Comparison of ENCODE assay signal across 8 cellular contexts in the genomic region with DNA sequence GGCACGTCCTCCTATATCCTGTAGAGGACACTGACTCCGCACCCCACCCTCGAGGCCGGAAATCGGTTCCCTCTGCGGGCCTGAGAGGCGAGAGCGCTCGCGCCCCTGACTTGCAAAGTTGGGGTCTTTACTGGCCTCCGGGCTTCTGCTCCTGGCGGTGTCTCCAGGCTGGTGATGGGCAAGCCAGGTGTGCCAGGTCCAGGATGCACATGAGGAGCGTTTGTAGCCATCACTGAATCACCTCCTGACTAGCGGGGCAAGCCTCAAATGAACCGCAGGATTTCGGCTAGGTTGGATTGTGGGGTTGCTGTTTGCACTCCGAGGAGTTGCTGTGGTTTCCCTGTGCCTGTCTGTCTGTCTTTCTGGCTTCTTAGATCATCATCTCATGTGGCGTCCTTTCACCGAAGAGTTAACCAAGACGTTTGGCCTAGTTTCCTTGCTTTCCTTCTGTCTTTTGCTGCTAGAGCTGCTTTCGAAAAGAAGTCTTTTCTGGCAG. TPM values are rescaled to one million over a fixed set of nuclear protein-coding genes. Genes with fewer than 3 reads are reported as not detected.
DNase-seq lines count a peak whose midpoint lies in the region; ATAC-seq and TF ChIP-seq lines count a peak whose summit lies in the region.
"Not testable (repeated sequence)": the region's sequence is repeated elsewhere in the genome, so short reads cannot be mapped to it uniquely, and the experiment has no call there.

No MANE protein-coding gene starts in this region.

- not testable (repeated sequence) for TF ChIP-seq CTCF in H9 (conservative IDR thresholded peaks at IDR 0.05); OCI-LY3 (IDR thresholded peaks at IDR 0.05; ENCODE audit: low read depth, low read length); choroid plexus epithelial cell (conservative IDR thresholded peaks at IDR 0.05; ENCODE audit: low read depth, low read length); hepatocyte (IDR thresholded peaks at IDR 0.05; ENCODE audit: poor library complexity); natural killer cell (IDR thresholded peaks at IDR 0.05)

- intact Hi-C loops in natural killer cell (cut with micrococcal nuclease): not testable (repeated sequence)

- peak overlapping the region; percentile 84 for H3K4me2 ChIP-seq in H9 (ENCODE audit: insufficient read depth, insufficient read length, low read length)
- peak overlapping the region; percentile 81 for H3K4me2 ChIP-seq in OCI-LY3 (ENCODE audit: low read length)
- H3K4me2 ChIP-seq in hepatocyte: peak overlapping the region; percentile 95

- not testable (repeated sequence) for H3K27me3 ChIP-seq in H9 (ENCODE audit: insufficient read depth, low read length); OCI-LY3 (ENCODE audit: low read depth, low read length); hepatocyte

- not testable (repeated sequence) for H3K36me3 ChIP-seq in OCI-LY3 (replicated peaks; ENCODE audit: low read depth, low read length); hepatocyte (replicated peaks; ENCODE audit: insufficient read depth, low read depth)

- not testable (repeated sequence) for H4K5ac ChIP-seq in H9 (ENCODE audit: insufficient read length, low read depth, low read length)

- H3K36me3 Mint-ChIP-seq in H9 (ENCODE audit: insufficient read depth in 1 of 3, low read depth in 3 of 3): peaks cover 0 to 11% (median 11%) of the 10 kb centered on the region in 3 experiments; a peak in 6 of 7 replicates
- not testable (repeated sequence) for H3K36me3 Mint-ChIP-seq in natural killer cell

- H4K91ac ChIP-seq in H9 (ENCODE audit: insufficient read length, low read depth, low read length): not testable (repeated sequence)

- H3K9me3 ChIP-seq in H9 (ENCODE audit: control insufficient read depth, low read depth, low read length); OCI-LY3 (ENCODE audit: insufficient read depth, low read length); hepatocyte (ENCODE audit: low read depth): not testable (repeated sequence)

- H3K23ac ChIP-seq in H9 (ENCODE audit: insufficient read length, low read depth, low read length): not testable (repeated sequence)

- H2BK20ac ChIP-seq in H9 (ENCODE audit: low read depth, low read length, poor library complexity, severe bottlenecking): not testable (repeated sequence)

- H3K4me3 ChIP-seq in OCI-LY3 (ENCODE audit: low read length) (peak overlapping the region; percentile 95), choroid plexus epithelial cell (ENCODE audit: low read depth, low read length) (peak overlapping the region; percentile 78), hepatocyte (peak overlapping the region; percentile 52)

- H2BK120ac ChIP-seq in H9 (ENCODE audit: low read depth, low read length, poor library complexity, severe bottlenecking): not testable (repeated sequence)

- not testable (repeated sequence) for H2AFZ ChIP-seq in H9 (ENCODE audit: low read length); OCI-LY3 (ENCODE audit: low read depth, low read length)
- H2AFZ ChIP-seq in hepatocyte: peak overlapping the region; percentile 67

- not testable (repeated sequence) for H3K23me2 ChIP-seq in H9 (ENCODE audit: insufficient read length, low read depth, low read length, poor library complexity, severe bottlenecking)

- ATAC-seq in natural killer cell: peak in 2 of 3 donors; percentile 23 to 35

- not testable (repeated sequence) for H4K20me1 ChIP-seq in H9 (ENCODE audit: control insufficient read depth, insufficient read depth, insufficient read length); OCI-LY3 (ENCODE audit: insufficient read depth, low read length); hepatocyte (ENCODE audit: insufficient read depth, poor library complexity, severe bottlenecking)

- not testable (repeated sequence) for H3K14ac ChIP-seq in H9 (ENCODE audit: insufficient read depth, low read length)

- not testable (repeated sequence) for H3K56ac ChIP-seq in H9 (ENCODE audit: insufficient read length, low read depth, low read length)

- H3K9me3 Mint-ChIP-seq in H9, natural killer cell: not testable (repeated sequence)

- not testable (repeated sequence) for H3K79me1 ChIP-seq in H9 (ENCODE audit: insufficient read depth, low read depth, low read length, poor library complexity, severe bottlenecking)

- H3K9me2 ChIP-seq in hepatocyte (replicated peaks; ENCODE audit: insufficient read depth): not testable (repeated sequence)

- H3K79me2 ChIP-seq in H9 (ENCODE audit: insufficient read depth, low read length); OCI-LY3 (ENCODE audit: low read length): not testable (repeated sequence)
- H3K79me2 ChIP-seq in hepatocyte: peaks cover 40% of the 10 kb centered on the region

- H2BK15ac ChIP-seq in H9 (ENCODE audit: low read depth, low read length): not testable (repeated sequence)

- H3K4me1 Mint-ChIP-seq in H9 (peaks cover 11 to 31% of the 10 kb centered on the region in 2 experiments), natural killer cell (peaks cover 12 to 15% of the 10 kb centered on the region in 2 donors)

- not testable (repeated sequence) for H3T11ph ChIP-seq in H9 (ENCODE audit: low read length)

- no CpG with 5 or more reads among the region's 21 CpGs for WGBS in H9 (ENCODE audit: extremely low coverage, insufficient read length, low lambda C conversion rate)
- 7% methylated on average over 20 of the region's 21 CpGs for WGBS in hepatocyte (ENCODE audit: low lambda C conversion rate, missing lambda C conversion rate)

- H2BK12ac ChIP-seq in H9 (ENCODE audit: insufficient read length, low read depth, low read length): not testable (repeated sequence)

- not testable (repeated sequence) for H3K27ac ChIP-seq in H9 (ENCODE audit: insufficient read length, low read depth, low read length); OCI-LY3 (ENCODE audit: low read length)
- peak overlapping the region; percentile 0 for H3K27ac ChIP-seq in hepatocyte

- peak overlapping the region; percentile 42 for H3K9ac ChIP-seq in H9 (ENCODE audit: extremely low read depth, insufficient read length, low read length)
- H3K9ac ChIP-seq in OCI-LY3 (ENCODE audit: low read length): peak overlapping the region; percentile 63; the same call in 1 of the 2 replicates

- H3K27ac Mint-ChIP-seq in H9: peak overlapping the region in 1 of 3 experiments; percentile 1; a peak in 1 of 7 replicates
- H3K27ac Mint-ChIP-seq in natural killer cell: peak overlapping the region; percentile 19 to 93

- not testable (repeated sequence) for H3K4me1 ChIP-seq in H9 (ENCODE audit: insufficient read depth, low read length); OCI-LY3 (ENCODE audit: low read length); hepatocyte (ENCODE audit: insufficient read depth)

- not testable (repeated sequence) for H3K4ac ChIP-seq in H9 (ENCODE audit: low read depth, low read length)

- H3K4me3 Mint-ChIP-seq in H9 (peak overlapping the region; percentile 85 to 89), natural killer cell (peak overlapping the region; percentile 95)

- H3K27me3 Mint-ChIP-seq in H9 (ENCODE audit: low read depth): peaks cover 18% of the 10 kb centered on the region
- H3K27me3 Mint-ChIP-seq in natural killer cell (ENCODE audit: low read depth in 2 of 2): not testable (repeated sequence)

- not testable (repeated sequence) for H2AK5ac ChIP-seq in H9 (ENCODE audit: insufficient read length, low read length)

- DNase-seq in AG08396 (ENCODE audit: low spot score) (peak; percentile 25), activated T-cell treated with anti-CD3 and anti-CD28 coated beads for 48 hours (ENCODE audit: low read depth) (peak; percentile 25), choroid plexus epithelial cell (ENCODE audit: low read depth) (peak; percentile 56)
- DNase-seq in H9; hepatocyte (ENCODE audit: low spot score); natural killer cell: not testable (repeated sequence)
- DNase-seq in stimulated activated CD8-positive, alpha-beta memory T cell treated with anti-CD3 and anti-CD28 coated beads, Interleukin-4, amount 100 ng/mL, for 48 hours: peak; percentile 60

- H2BK5ac ChIP-seq in H9 (ENCODE audit: insufficient read length, low read length): not testable (repeated sequence)

- not testable (repeated sequence) for H3K18ac ChIP-seq in H9 (ENCODE audit: insufficient read length, low read depth, low read length)

- not testable (repeated sequence) for H4K8ac ChIP-seq in H9 (replicated peaks; ENCODE audit: insufficient read length, low read depth, low read length)

RNA-seq across cellular contexts. Expression of gene NBPF3, which starts 0.7 kb away (rescaled TPM):
- total RNA-seq in H9 (2021): 15.8 and 16.2 TPM in 2 replicates
- 12.4 and 14.3 TPM in 2 replicates for total RNA-seq in hepatocyte
- 3.5 and 3.6 TPM in 2 replicates for polyA plus RNA-seq in hepatocyte
- total RNA-seq in natural killer cell: 10 to 100 TPM; 10.4 to 22.6 (median 13.1) TPM
